ENCODE assay signal across 10 cellular contexts in genomic region chr6:156752666-156753301, GRCh38. TPM values are rescaled to one million over a fixed set of nuclear protein-coding genes. Genes with fewer than 3 reads are reported as not detected.
DNase-seq lines count a peak whose midpoint lies in the region; ATAC-seq and TF ChIP-seq lines count a peak whose summit lies in the region.
"Had no signal": no experiment of that assay in that cellular context is flagged by ENCODE, and none has a peak within 500 bp of the region (broad histone marks: within the 10 kb centered on the region; RNA-seq: fewer than 3 reads in every experiment).

No MANE protein-coding gene starts in this region.

- intact Hi-C loops in Right ventricle myocardium superior (cut with DNase I) (no loop called here), transverse colon (cut with DNase I; ENCODE audit: low total_unique reads) (no loop called here)

- no peak for DNase-seq in Right ventricle myocardium superior
- DNase-seq in right atrium auricular region (ENCODE audit: low spot score) = no peak
- peak; percentile 37 for DNase-seq in transverse colon
- no peak for DNase-seq in NCI-H2227 (lab: John Stamatoyannopoulos, UW; ENCODE audit: unreplicated experiment)
- no peak for DNase-seq in NCI-H187 (lab: John Stamatoyannopoulos, UW)
- no peak for DNase-seq in 8988T

- in situ Hi-C loops in transverse colon (cut with MboI; ENCODE audit: low pct_ligation_motif_present in 1 of 4, low pct_unique_long_range_greater_than_20kb in 1 of 4, low sequenced_read_pairs in 3 of 4) = loop anchor here in 2 of 4 donors (25.0 kb wide), 1 partner anchor 190 kb away; no protein-coding TSS in a partner anchor

- H3K9me3 ChIP-seq in right atrium auricular region (no peaks in the 10 kb centered on the region), transverse colon (no peaks in the 10 kb centered on the region)

- H3K4me1 ChIP-seq in right atrium auricular region (no peaks in the 10 kb centered on the region), transverse colon (peaks cover 0 to 7% (median 0%) of the 10 kb centered on the region in 4 donors)

- TF ChIP-seq EP300 in transverse colon (IDR thresholded peaks at IDR 0.05; ENCODE audit: low read depth) = no peak

- TF ChIP-seq POLR2A in transverse colon (IDR thresholded peaks at IDR 0.05) = no peak

- 39 to 47% methylated on average over 3 to 10 of the region's 10 CpGs for WGBS in transverse colon (ENCODE audit: low coverage in 1 of 2), 2 donors

- TF ChIP-seq CTCF in right atrium auricular region (IDR thresholded peaks at IDR 0.05) (peak in 1 of 2 donors; percentile 42), transverse colon (IDR thresholded peaks at IDR 0.05) (peak; percentile 18 to 53 (median 27))

- H3K27ac ChIP-seq in right atrium auricular region (no peak overlapping the region), transverse colon (no peak overlapping the region)
- H3K27ac ChIP-seq: C4-2B had no signal

- ATAC-seq in Right ventricle myocardium superior (ENCODE audit: poor library complexity) (peak; percentile 69), HG03460 (IDR thresholded peaks at IDR 0.05; ENCODE audit: unreplicated experiment) (peak; percentile 72), esophagus mucosa (peak; percentile 38)

- H3K4me3 ChIP-seq in right atrium auricular region (no peak overlapping the region), transverse colon (no peak overlapping the region)
- H3K4me3 ChIP-seq: lung had no signal

- H3K27me3 ChIP-seq in right atrium auricular region (no peaks in the 10 kb centered on the region), transverse colon (no peaks in the 10 kb centered on the region)

- H3K36me3 ChIP-seq in right atrium auricular region (no peaks in the 10 kb centered on the region), transverse colon (no peaks in the 10 kb centered on the region)

RNA-seq across cellular contexts. Expression of gene ARID1B, which starts 24.4 kb away (rescaled TPM):
- 49.2 TPM for total RNA-seq in Right ventricle myocardium superior
- 10 to 100 TPM; 43.9 to 44.6 TPM for total RNA-seq in right atrium auricular region
- total RNA-seq in esophagus mucosa = 45.7 TPM
- 100 to 1,000 TPM in 2 of 4 donors, 10 to 100 TPM in 2; 87.1 to 194 (median 115) TPM for total RNA-seq in transverse colon
